26 cellular contexts compared by ENCODE assay signal in the genomic region with DNA sequence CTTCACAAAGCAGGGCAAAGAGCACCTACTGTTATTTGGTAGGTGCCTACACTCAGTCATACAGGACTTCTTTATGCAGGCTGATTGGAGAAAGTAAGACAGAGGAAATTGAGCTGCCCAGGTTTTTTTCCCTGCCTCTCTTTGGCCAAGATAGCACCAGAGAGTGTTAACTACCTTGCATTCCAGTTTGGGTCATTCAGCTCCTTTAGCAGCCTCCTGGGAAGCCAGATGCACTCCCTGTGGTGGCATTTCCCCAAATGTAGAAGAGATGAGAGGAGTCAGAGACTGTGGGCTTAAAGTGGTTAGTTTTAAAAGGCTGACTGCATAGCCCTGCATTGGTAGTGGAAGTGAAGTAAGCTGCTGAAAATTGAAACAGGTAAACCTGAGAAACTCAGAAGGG.
"Had no signal": no experiment of that assay in that cellular context is flagged by ENCODE, and none has a peak within 500 bp of the region (broad histone marks: within the 10 kb centered on the region; RNA-seq: fewer than 3 reads in every experiment).

No MANE protein-coding gene starts in this region.

- H3K4me1 ChIP-seq: body of pancreas, SJCRH30 had no signal

- H3K36me3 ChIP-seq: SJCRH30, WERI-Rb-1 had no signal

- H3K4me2 ChIP-seq: SK-N-SH had no signal

- H3K27me3 Mint-ChIP-seq: activated naive CD4-positive, alpha-beta T cell treated with anti-CD3 and anti-CD28 coated beads, Interleukin-2, amount 50 U/mL, for 24 hours; central memory CD8-positive, alpha-beta T cell had no signal

- H3K27me3 ChIP-seq: body of pancreas, SJCRH30 had no signal

- H3K9me3 Mint-ChIP-seq: activated naive CD4-positive, alpha-beta T cell treated with anti-CD3 and anti-CD28 coated beads, Interleukin-2, amount 50 U/mL, for 24 hours; central memory CD8-positive, alpha-beta T cell had no signal

- H3K27ac Mint-ChIP-seq: activated CD8-positive, alpha-beta T cell treated with anti-CD3 and anti-CD28 coated beads, Interleukin-2, amount 10 ng/mL, durations not matched to agents 7 days and 5 days; activated naive CD4-positive, alpha-beta T cell treated with anti-CD3 and anti-CD28 coated beads, Interleukin-2, amount 50 U/mL, for 24 hours had no signal

- H3K4me1 Mint-ChIP-seq: activated naive CD4-positive, alpha-beta T cell treated with anti-CD3 and anti-CD28 coated beads, Interleukin-2, amount 50 U/mL, for 24 hours; central memory CD8-positive, alpha-beta T cell had no signal

- H3K27ac ChIP-seq: body of pancreas, SJCRH30, WERI-Rb-1 had no signal

- H3K9ac ChIP-seq: SK-N-SH had no signal

- H3K9me3 ChIP-seq: body of pancreas, SJCRH30, SK-N-SH had no signal

- H3K4me3 Mint-ChIP-seq: activated CD8-positive, alpha-beta T cell treated with anti-CD3 and anti-CD28 coated beads, Interleukin-2, amount 10 ng/mL, durations not matched to agents 7 days and 5 days; activated naive CD4-positive, alpha-beta T cell treated with anti-CD3 and anti-CD28 coated beads, Interleukin-2, amount 50 U/mL, for 24 hours; central memory CD8-positive, alpha-beta T cell had no signal

- DNase-seq: activated CD4-positive, alpha-beta T cell treated with anti-CD3 and anti-CD28 coated beads for 48 hours; activated CD4-positive, alpha-beta T cell treated with anti-CD3 and anti-CD28 coated beads, Interleukin-2, amount 50 U/mL, for 4 hours; activated CD4-positive, CD25-positive, alpha-beta regulatory T cell treated with anti-CD3 and anti-CD28 coated beads, Interleukin-2, amount 50 U/mL, for 72 hours; activated CD8-positive, alpha-beta memory T cell treated with anti-CD3 and anti-CD28 coated beads, Interleukin-2, amount 50 U/mL, for 48 hours; activated CD8-positive, alpha-beta T cell treated with anti-CD3 and anti-CD28 coated beads, Interleukin-2, amount 10 ng/mL, durations not matched to agents 7 days and 5 days; activated T-cell treated with anti-CD3 and anti-CD28 coated beads, Interleukin-2, amount 50 U/mL, for 1 hour; aorta; body of pancreas; NCI-H1048; NCI-H146; NCI-H187 treated with DMSO at 0.1 percent for 48 hours; NCI-H2081 treated with DMSO at 0.1 percent for 48 hours; NCI-H345; NCI-H510A; NCI-H526 treated with DMSO at 0.1 percent for 48 hours; NCI-H82; OCI-M1; RPMI8226; SJCRH30; SK-N-SH; T-helper 1 cell; WERI-Rb-1 had no signal

- H3K4me3 ChIP-seq: body of pancreas, SJCRH30 had no signal

- H3K9me2 ChIP-seq: SK-N-SH had no signal

- ATAC-seq: activated CD8-positive, alpha-beta T cell treated with anti-CD3 and anti-CD28 coated beads, Interleukin-2, amount 10 ng/mL, durations not matched to agents 7 days and 5 days; body of pancreas; Panc1; Right ventricle myocardium inferior had no signal
